Comparison of ENCODE assay signal across 22 cellular contexts in genomic region chr20:479487-479886, GRCh38. TPM values are rescaled to one million over a fixed set of nuclear protein-coding genes. Genes with fewer than 3 reads are reported as not detected.
DNase-seq lines count a peak whose midpoint lies in the region; ATAC-seq lines count a peak whose summit lies in the region.
"Had no signal": no experiment of that assay in that cellular context is flagged by ENCODE, and none has a peak within 500 bp of the region (broad histone marks: within the 10 kb centered on the region; RNA-seq: fewer than 3 reads in every experiment).

No MANE protein-coding gene starts in this region.

- peaks cover 10% of the 10 kb centered on the region for H3K4me1 Mint-ChIP-seq in activated T-cell treated with anti-CD3 and anti-CD28 coated beads, Interleukin-2, amount 50 U/mL, for 72 hours (ENCODE audit: low read depth)
- H3K4me1 Mint-ChIP-seq: neural crest cell had no signal

- no peaks in the 10 kb centered on the region for H3K9me3 Mint-ChIP-seq in activated T-cell treated with anti-CD3 and anti-CD28 coated beads, Interleukin-2, amount 50 U/mL, for 72 hours
- H3K9me3 Mint-ChIP-seq: activated naive CD8-positive, alpha-beta T cell treated with anti-CD3 and anti-CD28 coated beads, Interleukin-2, amount 10 ng/mL, durations not matched to agents 7 days and 5 days; CD4-positive, alpha-beta memory T cell; dendritic cell treated with granulocyte-macrophage colony-stimulating factor and Interleukin-4, amounts not matched to agents 40 ng/mL and 50 ng/mL, for 4 days; neural crest cell; T-helper 2 cell treated with Interferon-gamma antibody and Interleukin-4, amounts not matched to agents 5 μg/mL and 100 μg/mL, for 36 hours had no signal

- peak in 1 of 2 donors; percentile 9 for ATAC-seq in activated T-cell treated with anti-CD3 and anti-CD28 coated beads, Interleukin-2, amount 50 U/mL, for 72 hours (replicated peaks in 1 of 2)
- ATAC-seq in GM19035 (IDR thresholded peaks at IDR 0.05; ENCODE audit: unreplicated experiment): no peak

- H3K4me3 ChIP-seq in SK-N-MC: no peak overlapping the region
- no peak overlapping the region for H3K4me3 ChIP-seq in skeletal muscle cell (ENCODE audit: low read depth, low read length)
- H3K4me3 ChIP-seq: Peyer's patch, testis had no signal

- no peak overlapping the region for H3K9ac ChIP-seq in SK-N-MC (ENCODE audit: insufficient read length)
- H3K9ac ChIP-seq: parathyroid adenoma had no signal

- peak overlapping the region; percentile 45 for H3K27ac Mint-ChIP-seq in activated T-cell treated with anti-CD3 and anti-CD28 coated beads, Interleukin-2, amount 50 U/mL, for 72 hours
- H3K27ac Mint-ChIP-seq: dendritic cell treated with granulocyte-macrophage colony-stimulating factor and Interleukin-4, amounts not matched to agents 40 ng/mL and 50 ng/mL, for 4 days; T-helper 2 cell treated with Interferon-gamma antibody and Interleukin-4, amounts not matched to agents 5 μg/mL and 100 μg/mL, for 36 hours had no signal

- H3K36me3 Mint-ChIP-seq in activated T-cell treated with anti-CD3 and anti-CD28 coated beads, Interleukin-2, amount 50 U/mL, for 72 hours (ENCODE audit: insufficient read depth in 2 of 2): peaks cover 6 to 35% of the 10 kb centered on the region in 2 donors

- DNase-seq in activated T-cell treated with anti-CD3 and anti-CD28 coated beads, Interleukin-2, amount 50 U/mL, for 72 hours: no peak
- DNase-seq in activated T-cell treated with anti-CD3 and anti-CD28 coated beads, Interleukin-2, amount 50 U/mL, for 1 hour: no peak
- DNase-seq in SK-N-MC (ENCODE audit: low read depth, low spot score) (no peak), epithelial cell of prostate (ENCODE audit: low read depth, low spot score) (no peak), skeletal muscle cell (ENCODE audit: low read depth) (peak; percentile 20), HK-2 (ENCODE audit: unreplicated experiment) (no peak), COLO668 (lab: John Stamatoyannopoulos, UW; ENCODE audit: unreplicated experiment) (no peak)
- DNase-seq: activated CD4-positive, alpha-beta T cell treated with anti-CD3 and anti-CD28 coated beads for 1 hour; activated gamma-delta T cell; activated naive CD8-positive, alpha-beta T cell treated with anti-CD3 and anti-CD28 coated beads, Interleukin-2, amount 10 ng/mL, durations not matched to agents 7 days and 5 days; NCI-H2081 treated with DMSO at 0.1 percent for 48 hours; Peyer's patch; stimulated activated CD4-positive, alpha-beta T cell treated with anti-CD3 and anti-CD28 coated beads, Interleukin-1b, Interleukin-23, amount 100 ng/mL, for 48 hours; stimulated activated naive CD4-positive, alpha-beta T cell treated with Interleukin-2 at 50 U/mL for 16 hours had no signal

- no peaks in the 10 kb centered on the region for H3K27me3 Mint-ChIP-seq in activated T-cell treated with anti-CD3 and anti-CD28 coated beads, Interleukin-2, amount 50 U/mL, for 72 hours (ENCODE audit: low read depth)
- H3K27me3 Mint-ChIP-seq: activated naive CD8-positive, alpha-beta T cell treated with anti-CD3 and anti-CD28 coated beads, Interleukin-2, amount 10 ng/mL, durations not matched to agents 7 days and 5 days; B cell; CD4-positive, alpha-beta memory T cell; dendritic cell treated with granulocyte-macrophage colony-stimulating factor and Interleukin-4, amounts not matched to agents 40 ng/mL and 50 ng/mL, for 4 days had no signal

- no peaks in the 10 kb centered on the region for H3K9me3 ChIP-seq in SK-N-MC (ENCODE audit: low read depth, low read length)
- H3K9me3 ChIP-seq: Peyer's patch, testis had no signal

- H3K27ac ChIP-seq in SK-N-MC (0 out of 2 replicates have a peak overlapping the region, but pooled peaks have one; percentile 32), epithelial cell of prostate (peak overlapping the region; percentile 24)
- H3K27ac ChIP-seq: parathyroid adenoma, Peyer's patch, testis had no signal

- peaks cover 79% of the 10 kb centered on the region for H3K36me3 ChIP-seq in SK-N-MC (ENCODE audit: insufficient read depth, low read length)

- no peak overlapping the region for H3K4me3 Mint-ChIP-seq in activated T-cell treated with anti-CD3 and anti-CD28 coated beads, Interleukin-2, amount 50 U/mL, for 72 hours
- H3K4me3 Mint-ChIP-seq: activated naive CD8-positive, alpha-beta T cell treated with anti-CD3 and anti-CD28 coated beads, Interleukin-2, amount 10 ng/mL, durations not matched to agents 7 days and 5 days; B cell; CD4-positive, alpha-beta memory T cell; dendritic cell treated with granulocyte-macrophage colony-stimulating factor and Interleukin-4, amounts not matched to agents 40 ng/mL and 50 ng/mL, for 4 days; neural crest cell; T-helper 2 cell treated with Interferon-gamma antibody and Interleukin-4, amounts not matched to agents 5 μg/mL and 100 μg/mL, for 36 hours had no signal

RNA-seq across cellular contexts. Expression of gene TBC1D20, which starts 17.2 kb away (rescaled TPM):
- 10 to 100 TPM; 26.7 to 28.2 TPM for total RNA-seq in activated T-cell treated with anti-CD3 and anti-CD28 coated beads, Interleukin-2, amount 50 U/mL, for 72 hours
